ENCODE assay signal across 11 cellular contexts in the genomic region with DNA sequence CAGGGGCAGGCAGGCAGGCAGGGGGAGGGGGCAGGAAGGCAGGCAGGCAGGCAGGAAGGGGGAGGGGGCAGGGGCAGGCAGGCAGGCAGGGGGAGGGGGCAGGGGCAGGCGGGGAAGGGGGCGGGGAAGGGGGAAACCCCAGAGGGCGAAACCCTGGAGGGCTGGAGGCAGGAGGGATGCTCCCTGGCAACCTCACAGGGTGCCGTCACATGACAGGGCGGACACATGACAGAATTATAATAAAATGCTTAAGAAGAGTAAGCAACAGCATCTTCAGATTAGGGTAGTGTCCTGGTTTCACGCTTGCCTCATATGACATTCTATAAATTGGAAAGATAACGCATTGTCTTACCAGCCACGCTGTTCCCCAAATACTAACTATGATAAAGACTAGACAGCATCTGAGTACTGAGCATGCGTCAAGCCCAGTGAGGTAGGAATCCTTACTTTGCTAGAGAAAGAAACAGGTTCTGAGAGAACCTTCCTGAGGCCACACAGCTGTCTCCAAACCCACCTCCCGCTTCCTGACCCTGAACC.
A peak's percentile ranks its signal among the peaks of the same experiment; 100 is the strongest.
DNase-seq lines count a peak whose midpoint lies in the region; ATAC-seq, FAIRE-seq and TF ChIP-seq lines count a peak whose summit lies in the region.
"Had no signal": no experiment of that assay in that cellular context is flagged by ENCODE, and none has a peak within 500 bp of the region (broad histone marks: within the 10 kb centered on the region; RNA-seq: fewer than 3 reads in every experiment).

No MANE protein-coding gene starts in this region.

- H3K9me3 Mint-ChIP-seq in activated T-cell treated with anti-CD3 and anti-CD28 coated beads, Interleukin-2, amount 50 U/mL, for 72 hours, result no peaks in the 10 kb centered on the region
- H3K9me3 Mint-ChIP-seq in activated T-cell treated with anti-CD3 and anti-CD28 coated beads, Interleukin-2, amount 50 U/mL, for 4 hours, result no peaks in the 10 kb centered on the region
- H3K9me3 Mint-ChIP-seq in HFFc6 (no peaks in the 10 kb centered on the region), nephron (no peaks in the 10 kb centered on the region), endothelial cell (ENCODE audit: unreplicated experiment) (no peaks in the 10 kb centered on the region)
- H3K9me3 Mint-ChIP-seq in activated CD4-positive, alpha-beta memory T cell treated with anti-CD3 and anti-CD28 coated beads for 36 hours, result no peaks in the 10 kb centered on the region
- H3K9me3 Mint-ChIP-seq: effector memory CD8-positive, alpha-beta T cell; memory B cell had no signal

- TF ChIP-seq POLR2A in GM12891 (IDR thresholded peaks at IDR 0.05; ENCODE audit: low read depth, low read length), result no peak

- intact Hi-C loops in activated CD4-positive, alpha-beta memory T cell treated with anti-CD3 and anti-CD28 coated beads for 36 hours (cut with micrococcal nuclease), result no loop called here

- H3K4me1 Mint-ChIP-seq in activated T-cell treated with anti-CD3 and anti-CD28 coated beads, Interleukin-2, amount 50 U/mL, for 72 hours (ENCODE audit: low read depth), result peaks cover 8% of the 10 kb centered on the region
- peaks cover 3% of the 10 kb centered on the region for H3K4me1 Mint-ChIP-seq in activated T-cell treated with anti-CD3 and anti-CD28 coated beads, Interleukin-2, amount 50 U/mL, for 4 hours (ENCODE audit: low read depth)
- peaks cover 73% of the 10 kb centered on the region for H3K4me1 Mint-ChIP-seq in HFFc6 (ENCODE audit: low read depth)
- peaks cover 13% of the 10 kb centered on the region for H3K4me1 Mint-ChIP-seq in activated CD4-positive, alpha-beta memory T cell treated with anti-CD3 and anti-CD28 coated beads for 36 hours (ENCODE audit: low read depth)
- peaks cover 71% of the 10 kb centered on the region for H3K4me1 Mint-ChIP-seq in nephron
- H3K4me1 Mint-ChIP-seq in endothelial cell (ENCODE audit: unreplicated experiment), result peaks cover 35% of the 10 kb centered on the region

- DNase-seq in activated T-cell treated with anti-CD3 and anti-CD28 coated beads, Interleukin-2, amount 50 U/mL, for 72 hours, result peak in 1 of 2 donors; percentile 35
- DNase-seq in activated T-cell treated with anti-CD3 and anti-CD28 coated beads, Interleukin-2, amount 50 U/mL, for 4 hours, result no peak
- peak; percentile 10 for DNase-seq in HFFc6
- DNase-seq in activated CD4-positive, alpha-beta memory T cell treated with anti-CD3 and anti-CD28 coated beads for 36 hours, result peak; percentile 60
- DNase-seq in endothelial cell (ENCODE audit: low spot score), result no peak
- no peak for DNase-seq in left lobe of liver (ENCODE audit: low spot score)
- no peak for DNase-seq in GM12891 (ENCODE audit: insufficient read length, low spot score)
- DNase-seq: effector memory CD8-positive, alpha-beta T cell; Right ventricle myocardium superior had no signal

- no peaks in the 10 kb centered on the region for H3K36me3 Mint-ChIP-seq in activated T-cell treated with anti-CD3 and anti-CD28 coated beads, Interleukin-2, amount 50 U/mL, for 72 hours (ENCODE audit: insufficient read depth in 2 of 2)
- no peaks in the 10 kb centered on the region for H3K36me3 Mint-ChIP-seq in activated T-cell treated with anti-CD3 and anti-CD28 coated beads, Interleukin-2, amount 50 U/mL, for 4 hours (ENCODE audit: insufficient read depth)
- H3K36me3 Mint-ChIP-seq in HFFc6 (ENCODE audit: low read depth) (no peaks in the 10 kb centered on the region), nephron (ENCODE audit: low read depth) (no peaks in the 10 kb centered on the region), endothelial cell (ENCODE audit: low read depth, unreplicated experiment) (no peaks in the 10 kb centered on the region)
- no peaks in the 10 kb centered on the region for H3K36me3 Mint-ChIP-seq in activated CD4-positive, alpha-beta memory T cell treated with anti-CD3 and anti-CD28 coated beads for 36 hours
- H3K36me3 Mint-ChIP-seq: memory B cell had no signal

- H3K27ac Mint-ChIP-seq in activated T-cell treated with anti-CD3 and anti-CD28 coated beads, Interleukin-2, amount 50 U/mL, for 72 hours, result peak overlapping the region; percentile 21
- no peak overlapping the region for H3K27ac Mint-ChIP-seq in HFFc6
- no peak overlapping the region for H3K27ac Mint-ChIP-seq in activated CD4-positive, alpha-beta memory T cell treated with anti-CD3 and anti-CD28 coated beads for 36 hours
- H3K27ac Mint-ChIP-seq in nephron, result peak overlapping the region in 2 of 3 experiments; percentile 43 to 96
- H3K27ac Mint-ChIP-seq in endothelial cell (ENCODE audit: unreplicated experiment), result no peak overlapping the region
- H3K27ac Mint-ChIP-seq: effector memory CD8-positive, alpha-beta T cell; memory B cell had no signal

- H3K27me3 Mint-ChIP-seq in activated T-cell treated with anti-CD3 and anti-CD28 coated beads, Interleukin-2, amount 50 U/mL, for 72 hours (ENCODE audit: low read depth), result peaks cover 7% of the 10 kb centered on the region
- peaks cover 12% of the 10 kb centered on the region for H3K27me3 Mint-ChIP-seq in activated T-cell treated with anti-CD3 and anti-CD28 coated beads, Interleukin-2, amount 50 U/mL, for 4 hours (ENCODE audit: low read depth)
- H3K27me3 Mint-ChIP-seq in HFFc6 (ENCODE audit: insufficient read depth) (peaks cover 4% of the 10 kb centered on the region), nephron (ENCODE audit: low read depth) (no peaks in the 10 kb centered on the region), endothelial cell (ENCODE audit: unreplicated experiment) (peaks cover 14% of the 10 kb centered on the region)
- no peaks in the 10 kb centered on the region for H3K27me3 Mint-ChIP-seq in activated CD4-positive, alpha-beta memory T cell treated with anti-CD3 and anti-CD28 coated beads for 36 hours

- peak in 1 of 2 donors; percentile 41 for ATAC-seq in activated T-cell treated with anti-CD3 and anti-CD28 coated beads, Interleukin-2, amount 50 U/mL, for 72 hours (replicated peaks in 1 of 2)
- no peak for ATAC-seq in activated T-cell treated with anti-CD3 and anti-CD28 coated beads, Interleukin-2, amount 50 U/mL, for 4 hours
- no peak for ATAC-seq in left lobe of liver
- ATAC-seq: effector memory CD8-positive, alpha-beta T cell had no signal

- POLR2A ChIA-PET in activated CD4-positive, alpha-beta memory T cell treated with anti-CD3 and anti-CD28 coated beads for 36 hours (lab: Charles Lee), result no interaction called here

- CTCF ChIA-PET in activated CD4-positive, alpha-beta memory T cell treated with anti-CD3 and anti-CD28 coated beads for 36 hours (lab: Charles Lee), result no interaction called here

- peak overlapping the region in 1 of 2 donors; percentile 13 for H3K4me3 Mint-ChIP-seq in activated T-cell treated with anti-CD3 and anti-CD28 coated beads, Interleukin-2, amount 50 U/mL, for 72 hours
- H3K4me3 Mint-ChIP-seq in activated T-cell treated with anti-CD3 and anti-CD28 coated beads, Interleukin-2, amount 50 U/mL, for 4 hours, result no peak overlapping the region
- no peak overlapping the region for H3K4me3 Mint-ChIP-seq in HFFc6
- H3K4me3 Mint-ChIP-seq in activated CD4-positive, alpha-beta memory T cell treated with anti-CD3 and anti-CD28 coated beads for 36 hours, result no peak overlapping the region
- H3K4me3 Mint-ChIP-seq in nephron, result no peak overlapping the region
- no peak overlapping the region for H3K4me3 Mint-ChIP-seq in endothelial cell (ENCODE audit: unreplicated experiment)
- H3K4me3 Mint-ChIP-seq: effector memory CD8-positive, alpha-beta T cell; memory B cell had no signal

- no peak for FAIRE-seq in GM12891 (lab: Jason Lieb, UNC)

- no peak for TF ChIP-seq CTCF in HFFc6 (IDR thresholded peaks at IDR 0.05)
- no peak for TF ChIP-seq CTCF in nephron (IDR thresholded peaks at IDR 0.05; ENCODE audit: unreplicated experiment in 3 of 3)
- no peak for TF ChIP-seq CTCF in endothelial cell (IDR thresholded peaks at IDR 0.05; ENCODE audit: unreplicated experiment)

TF ChIP-seq in GM12891, 5 proteins besides CTCF, POLR2A, EP300 and RAD21:
- no peak for TF ChIP-seq TAF1 (IDR thresholded peaks at IDR 0.05; ENCODE audit: low read depth, low read length)
TF ChIP-seq in GM12891: peak in this region for 0.

Comparison
In these comparisons a context has a peak if more than half of its experiments do, and no peak if none do; other contexts are left out.
1. DNase-seq: peak in HFFc6 (single experiment) and activated CD4-positive, alpha-beta memory T cell treated with anti-CD3 and anti-CD28 coated beads for 36 hours (single experiment); none in activated T-cell treated with anti-CD3 and anti-CD28 coated beads, Interleukin-2, amount 50 U/mL, for 4 hours (single experiment), endothelial cell (single experiment), left lobe of liver (single experiment) and GM12891 (single experiment).
2. H3K27ac Mint-ChIP-seq: peak in activated T-cell treated with anti-CD3 and anti-CD28 coated beads, Interleukin-2, amount 50 U/mL, for 72 hours (single experiment) and nephron (2 of 3); none in HFFc6 (single experiment), activated CD4-positive, alpha-beta memory T cell treated with anti-CD3 and anti-CD28 coated beads for 36 hours (single experiment) and endothelial cell (single experiment).